In the genomic region with DNA sequence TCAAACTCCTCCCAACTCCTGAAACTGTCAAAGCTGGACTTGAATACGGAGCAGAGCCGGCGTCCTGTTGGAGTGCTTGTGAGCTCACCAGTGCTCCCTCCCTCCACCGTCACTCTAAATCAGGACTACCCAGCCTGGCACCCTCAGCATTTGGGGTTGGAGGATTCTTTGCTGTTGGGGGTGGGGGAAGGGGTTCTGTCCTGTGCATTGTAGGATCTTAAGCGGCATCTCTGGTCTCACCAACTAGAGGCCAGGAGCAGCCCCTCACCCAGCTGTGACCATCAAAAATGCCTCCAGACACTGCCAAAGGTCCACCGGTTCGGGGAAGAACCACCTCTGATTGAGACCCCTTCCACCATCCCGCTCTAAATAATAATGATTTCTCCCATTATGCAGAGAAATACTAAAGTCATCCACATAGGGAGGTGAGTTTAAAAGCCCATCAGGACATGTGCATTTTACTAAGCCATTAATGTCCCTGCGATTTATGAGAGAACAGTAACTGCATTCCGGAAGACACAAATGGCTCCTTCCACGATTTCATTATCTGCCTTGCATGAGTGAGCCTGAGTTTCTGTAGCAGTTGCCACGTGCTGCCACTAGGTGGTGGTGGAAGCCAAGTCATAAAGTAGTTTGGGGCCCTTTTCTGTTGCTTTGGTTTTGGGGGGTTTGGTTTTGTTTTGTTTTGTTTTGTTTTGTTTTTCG, we compare ENCODE assay signal across 8 cellular contexts. TPM values are rescaled to one million over a fixed set of nuclear protein-coding genes. Genes with fewer than 3 reads are reported as not detected.
DNase-seq lines count a peak whose midpoint lies in the region; ATAC-seq and TF ChIP-seq lines count a peak whose summit lies in the region.

No MANE protein-coding gene starts in this region.

- H3K4me2 ChIP-seq in smooth muscle cell = no peak overlapping the region

- no peak overlapping the region for H3K27ac ChIP-seq in iPS DF 6.9 (ENCODE audit: low read length)
- H3K27ac ChIP-seq in smooth muscle cell (ENCODE audit: low read depth) = no peak overlapping the region

- H3K4me1 ChIP-seq in iPS DF 6.9 (ENCODE audit: control insufficient read depth, insufficient read depth, low read length) (no peaks in the 10 kb centered on the region), smooth muscle cell (ENCODE audit: low read depth) (no peaks in the 10 kb centered on the region)

- WGBS in iPS DF 6.9 (ENCODE audit: insufficient coverage, insufficient read length) = no CpG with 5 or more reads among the region's 13 CpGs
- 55% methylated on average over 13 of the region's 13 CpGs for WGBS in smooth muscle cell (ENCODE audit: low lambda C conversion rate)

- DNase-seq in Daoy (ENCODE audit: low read depth) = peak; percentile 72
- DNase-seq in LHCN-M2 (ENCODE audit: low read depth) = peak; percentile 70
- DNase-seq in T-helper 9 cell = peak; percentile 47
- peak; percentile 0 for DNase-seq in astrocyte of the cerebellum (ENCODE audit: low read depth)
- DNase-seq in iPS DF 6.9 (ENCODE audit: low read depth, low spot score) = peak; percentile 9
- DNase-seq in smooth muscle cell (lab: John Stamatoyannopoulos, UW; ENCODE audit: unreplicated experiment) = no peak

- H3K4me3 ChIP-seq in astrocyte of the cerebellum (ENCODE audit: low read depth, low read length) (no peak overlapping the region), iPS DF 6.9 (ENCODE audit: low read length) (no peak overlapping the region; the same call in 1 of the 2 replicates), smooth muscle cell (no peak overlapping the region)

- H3F3A ChIP-seq in smooth muscle cell (ENCODE audit: low read depth) = no peaks in the 10 kb centered on the region

- H4K20me1 ChIP-seq in smooth muscle cell (ENCODE audit: low read depth) = no peaks in the 10 kb centered on the region

- in situ Hi-C loops in astrocyte of the cerebellum (cut with HindIII; ENCODE audit: low sequenced_read_pairs) = no loop called here

- H3K27me3 ChIP-seq in iPS DF 6.9 (ENCODE audit: control insufficient read depth, insufficient read depth, low read length) (no peaks in the 10 kb centered on the region), smooth muscle cell (ENCODE audit: low read depth) (no peaks in the 10 kb centered on the region)

- H3K36me3 ChIP-seq in iPS DF 6.9 (ENCODE audit: control insufficient read depth, insufficient read depth, low read length) = no peaks in the 10 kb centered on the region; the same call in 1 of the 2 replicates
- no peaks in the 10 kb centered on the region for H3K36me3 ChIP-seq in smooth muscle cell (ENCODE audit: low read depth)

- no peak overlapping the region for H2AFZ ChIP-seq in smooth muscle cell (ENCODE audit: low read depth)

- no peaks in the 10 kb centered on the region for H3K79me2 ChIP-seq in smooth muscle cell (ENCODE audit: low read depth)

- ATAC-seq in HG03135 (IDR thresholded peaks at IDR 0.05; ENCODE audit: unreplicated experiment) (no peak), HG02973 (IDR thresholded peaks at IDR 0.05; ENCODE audit: unreplicated experiment) (no peak)

- peak; percentile 54 for TF ChIP-seq CTCF in astrocyte of the cerebellum (IDR thresholded peaks at IDR 0.05; ENCODE audit: low read depth, low read length, missing control alignments)
- peak; percentile 49 for TF ChIP-seq CTCF in smooth muscle cell (IDR thresholded peaks at IDR 0.05; ENCODE audit: borderline replicate concordance, insufficient read depth, poor library complexity, severe bottlenecking)

- H3K9me3 ChIP-seq in iPS DF 6.9 (ENCODE audit: control insufficient read depth, insufficient read depth, low read length) (peaks cover 1% of the 10 kb centered on the region), smooth muscle cell (replicated peaks; ENCODE audit: low read depth) (peaks cover 9% of the 10 kb centered on the region)

- H3K9ac ChIP-seq in smooth muscle cell (ENCODE audit: low read depth) = no peak overlapping the region

RNA-seq across cellular contexts. Expression of a gene that starts 16.1 kb away (rescaled TPM):
- total RNA-seq in Daoy (2014; rRNA removed; shearing (Covaris generic)) = not detected in 2 replicates
- total RNA-seq in LHCN-M2 (2014; rRNA removed) (not detected in 2 replicates), smooth muscle cell (not detected in 2 replicates)
- not detected for polyA plus RNA-seq in LHCN-M2 (2012)
- polyA plus RNA-seq in smooth muscle cell = not detected in 2 replicates

RNA-seq across cellular contexts. Expression of a gene that starts 41.3 kb away (rescaled TPM):
- total RNA-seq in Daoy (2014; rRNA removed; shearing (Covaris generic)) = not detected in 2 replicates
- total RNA-seq in LHCN-M2 (2014; rRNA removed) (not detected in 2 replicates), smooth muscle cell (not detected in 2 replicates)
- not detected for polyA plus RNA-seq in LHCN-M2 (2012)
- not detected in 2 replicates for polyA plus RNA-seq in smooth muscle cell
